8 cellular contexts compared by ENCODE assay signal in the genomic region with DNA sequence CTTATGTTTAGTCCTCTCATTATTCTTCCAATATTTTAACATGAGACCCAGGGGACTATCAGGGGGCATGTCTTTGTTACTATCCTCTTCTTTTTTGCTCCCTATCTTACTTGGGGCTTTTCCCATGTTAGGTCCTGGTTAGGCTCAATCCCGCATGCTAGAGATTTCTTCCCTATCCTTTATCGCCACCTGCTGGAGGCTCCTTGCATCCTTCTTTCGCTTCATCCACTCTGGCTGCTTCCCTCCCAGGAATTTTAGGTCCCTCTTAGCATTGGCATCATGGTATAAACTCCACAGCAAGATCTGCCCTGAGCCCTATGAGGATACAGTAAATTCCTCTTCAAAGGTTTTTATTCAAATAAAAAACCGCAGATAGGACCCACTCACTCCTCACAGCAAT. TPM values are rescaled to one million over a fixed set of nuclear protein-coding genes. Genes with fewer than 3 reads are reported as not detected.
DNase-seq lines count a peak whose midpoint lies in the region; TF ChIP-seq lines count a peak whose summit lies in the region.
"Not testable (repeated sequence)": the region's sequence is repeated elsewhere in the genome, so short reads cannot be mapped to it uniquely, and the experiment has no call there.
"Had no signal": no experiment of that assay in that cellular context is flagged by ENCODE, and none has a peak within 500 bp of the region (broad histone marks: within the 10 kb centered on the region; RNA-seq: fewer than 3 reads in every experiment).

No MANE protein-coding gene starts in this region.

- H2AFZ ChIP-seq in Loucy (ENCODE audit: low read length): not testable (repeated sequence)

- H3K4me3 Mint-ChIP-seq in progenitor cell of endocrine pancreas (ENCODE audit: low read depth): not testable (repeated sequence)

- not testable (repeated sequence) for H3K36me3 ChIP-seq in Loucy (ENCODE audit: insufficient read depth, low read length)

- not testable (repeated sequence) for H3K36me3 Mint-ChIP-seq in progenitor cell of endocrine pancreas (ENCODE audit: insufficient read depth)

- DNase-seq in ELR (ENCODE audit: low read depth): peak; percentile 63
- peak; percentile 8 for DNase-seq in NCI-H82 treated with DMSO at 0.1 percent for 48 hours (lab: John Stamatoyannopoulos, UW; ENCODE audit: unreplicated experiment)
- DNase-seq in activated CD4-positive, alpha-beta T cell treated with anti-CD3 and anti-CD28 coated beads, Interleukin-2, amount 50 U/mL, for 4 hours: peak; percentile 1 to 2
- DNase-seq in dermis microvascular lymphatic vessel endothelial cell (ENCODE audit: low read depth in 2 of 2): peak; percentile 16 to 50
- DNase-seq in inferior parietal cortex (ENCODE audit: extremely low spot score): peak; percentile 77
- DNase-seq in progenitor cell of endocrine pancreas (ENCODE audit: low spot score, unreplicated experiment): peak; percentile 59

- H4K20me1 ChIP-seq in Loucy (ENCODE audit: insufficient read depth, low read length, poor library complexity, severe bottlenecking): not testable (repeated sequence)

- TF ChIP-seq CTCF in Loucy (conservative IDR thresholded peaks at IDR 0.05; ENCODE audit: low read length) (peak; percentile 53), progenitor cell of endocrine pancreas (IDR thresholded peaks at IDR 0.05; ENCODE audit: unreplicated experiment) (peak; percentile 74)

- H3K9me3 ChIP-seq in Loucy (ENCODE audit: insufficient read depth, low read depth, low read length): not testable (repeated sequence)

- not testable (repeated sequence) for H3K9ac ChIP-seq in Loucy (ENCODE audit: low read depth, low read length, poor library complexity, severe bottlenecking)

- H3K4me2 ChIP-seq in Loucy (ENCODE audit: low read depth, low read length, poor library complexity, severe bottlenecking): not testable (repeated sequence)

- not testable (repeated sequence) for H3K27ac Mint-ChIP-seq in progenitor cell of endocrine pancreas

- not testable (repeated sequence) for H3K9me2 ChIP-seq in Loucy (replicated peaks; ENCODE audit: low read depth, low read length)

- not testable (repeated sequence) for H3K9me3 Mint-ChIP-seq in progenitor cell of endocrine pancreas (ENCODE audit: low read depth)

- H3K27me3 ChIP-seq in Loucy (ENCODE audit: insufficient read depth, low read length, poor library complexity, severe bottlenecking): not testable (repeated sequence)

- not testable (repeated sequence) for H3K79me2 ChIP-seq in Loucy (ENCODE audit: insufficient read depth, low read length)

- not testable (repeated sequence) for H3K4me1 ChIP-seq in Loucy (ENCODE audit: insufficient read depth, low read length, poor library complexity, severe bottlenecking)

- H3K27me3 Mint-ChIP-seq in progenitor cell of endocrine pancreas: not testable (repeated sequence)

- not testable (repeated sequence) for H3K4me3 ChIP-seq in Loucy (ENCODE audit: low read length, poor library complexity, severe bottlenecking)

- H3K4me1 Mint-ChIP-seq in progenitor cell of endocrine pancreas (ENCODE audit: low read depth): not testable (repeated sequence)

- H3F3A ChIP-seq in Loucy (ENCODE audit: low read depth): not testable (repeated sequence)

RNA-seq across cellular contexts. Expression of gene ANKRD30BL, which starts 15.0 kb away (rescaled TPM):
- total RNA-seq in dermis microvascular lymphatic vessel endothelial cell (not detected in 2 replicates), progenitor cell of endocrine pancreas (not detected in 2 replicates)
- total RNA-seq: activated naive CD4-positive, alpha-beta T cell treated with anti-CD3 and anti-CD28 coated beads, Interleukin-2, amount 50 U/mL, for 72 hours had no signal

Comparison
In these comparisons a context has a peak if more than half of its experiments do, and no peak if none do; other contexts are left out.
1. DNase-seq: peak in every context shown above with its lines; median percentile 77 in inferior parietal cortex; 63 in ELR; 59 in progenitor cell of endocrine pancreas; 33 in dermis microvascular lymphatic vessel endothelial cell; 8 in NCI-H82 treated with DMSO at 0.1 percent for 48 hours; 2 in activated CD4-positive, alpha-beta T cell treated with anti-CD3 and anti-CD28 coated beads, Interleukin-2, amount 50 U/mL, for 4 hours.